In genomic region chr22:31093090-31093850, GRCh38 we compare ENCODE assay signal across 16 cellular contexts. TPM values are rescaled to one million over a fixed set of nuclear protein-coding genes. Genes with fewer than 3 reads are reported as not detected.
DNase-seq lines count a peak whose midpoint lies in the region; ATAC-seq and TF ChIP-seq lines count a peak whose summit lies in the region.
"Had no signal": no experiment of that assay in that cellular context is flagged by ENCODE, and none has a peak within 500 bp of the region (broad histone marks: within the 10 kb centered on the region; RNA-seq: fewer than 3 reads in every experiment).

No MANE protein-coding gene starts in this region.

- in situ Hi-C loops in brain microvascular endothelial cell (cut with HindIII; ENCODE audit: low pct_ligation_motif_present, low sequenced_read_pairs) = no loop called here

- H3K9me3 ChIP-seq in gastroesophageal sphincter = no peaks in the 10 kb centered on the region
- H3K9me3 ChIP-seq in aorta (ENCODE audit: control insufficient read depth, low read length) = no peaks in the 10 kb centered on the region
- H3K9me3 ChIP-seq: SJSA1 had no signal

- H3K4me3 ChIP-seq in gastroesophageal sphincter (peak overlapping the region; percentile 41 to 65), aorta (ENCODE audit: low read length in 2 of 2) (no peak overlapping the region), brain microvascular endothelial cell (ENCODE audit: low read depth, low read length) (no peak overlapping the region)
- H3K4me3 ChIP-seq: lung, SJSA1 had no signal

- intact Hi-C loops in aorta (cut with DNase I) = no loop called here

- TF ChIP-seq CTCF in gastroesophageal sphincter (IDR thresholded peaks at IDR 0.05) (no peak), brain microvascular endothelial cell (IDR thresholded peaks at IDR 0.05; ENCODE audit: low read depth, low read length, missing control alignments) (no peak)

- no peaks in the 10 kb centered on the region for H3K4me1 Mint-ChIP-seq in effector memory CD8-positive, alpha-beta T cell (ENCODE audit: low read depth in 2 of 2)

- no peak for TF ChIP-seq EP300 in gastroesophageal sphincter (IDR thresholded peaks at IDR 0.05)

- H3K27me3 Mint-ChIP-seq in effector memory CD8-positive, alpha-beta T cell = no peaks in the 10 kb centered on the region

- H3K27me3 ChIP-seq in gastroesophageal sphincter (no peaks in the 10 kb centered on the region), aorta (ENCODE audit: control insufficient read depth in 1 of 2, insufficient read depth in 2 of 2, low read length in 1 of 2) (no peaks in the 10 kb centered on the region), brain microvascular endothelial cell (replicated peaks) (no peaks in the 10 kb centered on the region)
- H3K27me3 ChIP-seq: SJSA1 had no signal

- H3K27ac ChIP-seq in gastroesophageal sphincter (peak overlapping the region; percentile 86 to 100 (median 98)), aorta (ENCODE audit: low read depth in 1 of 2, low read length in 2 of 2) (peak overlapping the region in 1 of 2 donors; percentile 58), brain microvascular endothelial cell (no peak overlapping the region)
- H3K27ac ChIP-seq: parathyroid adenoma, SJSA1 had no signal

- H3K27ac Mint-ChIP-seq in effector memory CD8-positive, alpha-beta T cell = no peak overlapping the region

- peak in 1 of 2 donors; percentile 3 for TF ChIP-seq POLR2A in gastroesophageal sphincter (IDR thresholded peaks at IDR 0.05)

- DNase-seq in NCI-H82 (lab: John Stamatoyannopoulos, UW) (peak; percentile 22), NCI-H82 treated with DMSO at 0.1 percent for 48 hours (lab: John Stamatoyannopoulos, UW; ENCODE audit: unreplicated experiment) (no peak), nucleus accumbens (lab: John Stamatoyannopoulos, UW) (peak in 41 of 56 donors; percentile 16 to 75 (median 48)), aorta (peak; percentile 88 to 91), brain microvascular endothelial cell (no peak)
- no peak for DNase-seq in effector memory CD8-positive, alpha-beta T cell
- DNase-seq: DMS153; effector CD8-positive, alpha-beta T cell; NCI-H1417 treated with DMSO at 0.1 percent for 48 hours; NCI-H526 treated with DMSO at 0.1 percent for 48 hours had no signal

- peaks cover 3% of the 10 kb centered on the region for H3K36me3 Mint-ChIP-seq in effector memory CD8-positive, alpha-beta T cell (ENCODE audit: insufficient read depth)

- no peaks in the 10 kb centered on the region for H3K9me3 Mint-ChIP-seq in effector memory CD8-positive, alpha-beta T cell

- 24 to 37% methylated on average over 2 to 4 of the region's 33 CpGs for WGBS in gastroesophageal sphincter (ENCODE audit: low coverage in 1 of 2), 2 donors
- WGBS in aorta, 2 donors = 31 to 32% methylated on average over 31 to 33 of the region's 33 CpGs

- H3K4me1 ChIP-seq in gastroesophageal sphincter (peaks cover 2 to 100% (median 34%) of the 10 kb centered on the region in 3 donors), aorta (ENCODE audit: control insufficient read depth in 1 of 2, insufficient read depth in 2 of 2, low read length in 2 of 2) (no peaks in the 10 kb centered on the region)
- H3K4me1 ChIP-seq: parathyroid adenoma, SJSA1 had no signal

- H3K4me3 Mint-ChIP-seq in effector memory CD8-positive, alpha-beta T cell = no peak overlapping the region

- peaks cover 0 to 100% of the 10 kb centered on the region in 2 donors for H3K36me3 ChIP-seq in gastroesophageal sphincter
- H3K36me3 ChIP-seq in aorta (ENCODE audit: control insufficient read depth in 1 of 2, insufficient read depth in 2 of 2, low read length in 1 of 2) = peaks cover 0 to 35% of the 10 kb centered on the region in 2 donors
- peaks cover 90% of the 10 kb centered on the region for H3K36me3 ChIP-seq in brain microvascular endothelial cell (replicated peaks)

- peak; percentile 29 for ATAC-seq in gastroesophageal sphincter
- ATAC-seq in aorta (ENCODE audit: low FRiP score) = peak; percentile 69
- ATAC-seq in effector memory CD8-positive, alpha-beta T cell (replicated peaks) = no peak
- ATAC-seq in HG02938 (IDR thresholded peaks at IDR 0.05; ENCODE audit: unreplicated experiment) = no peak

RNA-seq across cellular contexts. Expression of gene SMTN, which starts 12.2 kb away (rescaled TPM):
- total RNA-seq in gastroesophageal sphincter (1,000 to 10,000 TPM in 2 of 4 donors, 100 to 1,000 TPM in 2; 900 to 1,687 (median 1,274) TPM), aorta (1,000 to 10,000 TPM in 1 of 2 donors, 100 to 1,000 TPM in 1; 588 to 1,240 TPM)
- polyA plus RNA-seq in aorta = 100 to 1,000 TPM in 1 of 2 donors, 10 to 100 TPM in 1; 97.7 to 554 TPM

RNA-seq across cellular contexts. Expression of gene SELENOM, which starts 14.1 kb away (rescaled TPM):
- 1,000 to 10,000 TPM in 3 of 4 donors, 100 to 1,000 TPM in 1; 941 to 2,300 (median 1,432) TPM for total RNA-seq in gastroesophageal sphincter
- total RNA-seq in aorta = 100 to 1,000 TPM; 368 to 526 TPM
- 1,000 to 10,000 TPM in 1 of 2 donors, 100 to 1,000 TPM in 1; 806 to 1,228 TPM for polyA plus RNA-seq in aorta

RNA-seq across cellular contexts. Expression of gene INPP5J, which starts 29.5 kb away (rescaled TPM):
- total RNA-seq in gastroesophageal sphincter = 1 to 10 TPM in 3 of 4 donors, under 1 TPM in 1; 0.54 to 5.3 (median 2.1) TPM
- total RNA-seq in aorta = 1 to 10 TPM; 2.4 to 3.3 TPM
- 1 to 10 TPM; 7.6 to 8.3 TPM for polyA plus RNA-seq in aorta
- total RNA-seq: subcutaneous adipose tissue had no signal

RNA-seq across cellular contexts. Expression of gene PLA2G3, which starts 47.0 kb away (rescaled TPM):
- total RNA-seq in gastroesophageal sphincter (under 1 TPM in 3 of 4 donors, not detected in 1; 0.12 to 0.47 (median 0.22) TPM), aorta (not detected)
- under 1 TPM in 1 of 2 donors, not detected in 1; 0.33 TPM for polyA plus RNA-seq in aorta
- total RNA-seq: SJSA1, subcutaneous adipose tissue had no signal

Comparison
In these comparisons a context has a peak if more than half of its experiments do, and no peak if none do; other contexts are left out.
1. DNase-seq: peak in NCI-H82 (single experiment), nucleus accumbens (41 of 56) and aorta (2 of 2); none in NCI-H82 treated with DMSO at 0.1 percent for 48 hours (single experiment), effector memory CD8-positive, alpha-beta T cell (0 of 3) and brain microvascular endothelial cell (single experiment).
2. ATAC-seq: peak in gastroesophageal sphincter (single experiment) and aorta (single experiment); none in effector memory CD8-positive, alpha-beta T cell (single experiment) and HG02938 (single experiment).
3. H3K4me3 ChIP-seq: peak in gastroesophageal sphincter (2 of 2); none in aorta (0 of 2) and brain microvascular endothelial cell (single experiment).